Comparison of ENCODE assay signal across 8 cellular contexts in the genomic region with DNA sequence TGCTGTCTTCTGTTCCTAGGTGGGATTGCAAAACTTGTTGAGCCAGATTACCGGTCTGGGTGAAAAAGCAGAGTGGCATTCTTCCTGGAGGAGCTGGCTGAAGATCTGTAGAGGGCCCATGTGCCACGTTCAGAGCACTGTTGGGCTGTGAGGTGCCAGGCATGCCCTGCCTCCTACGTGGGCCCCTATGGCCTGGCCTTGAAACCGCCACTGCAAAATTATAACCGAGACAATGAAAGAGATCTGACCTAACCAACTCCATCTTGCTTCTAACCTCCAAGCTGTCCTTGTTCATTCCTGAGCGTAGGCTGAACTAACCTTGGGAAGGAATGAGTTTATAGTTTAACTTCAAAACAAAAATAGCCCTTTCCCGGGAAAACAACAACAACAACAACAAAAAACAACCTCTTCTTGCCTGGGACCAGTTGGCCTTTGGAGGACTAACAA. TPM values are rescaled to one million over a fixed set of nuclear protein-coding genes. Genes with fewer than 3 reads are reported as not detected.
DNase-seq lines count a peak whose midpoint lies in the region; ATAC-seq and TF ChIP-seq lines count a peak whose summit lies in the region.

No MANE protein-coding gene starts in this region.

- H3K27ac Mint-ChIP-seq in activated naive CD4-positive, alpha-beta T cell treated with anti-CD3 and anti-CD28 coated beads, Interleukin-2, amount 50 U/mL, for 24 hours, result peak overlapping the region; percentile 100
- peak overlapping the region; percentile 98 for H3K27ac Mint-ChIP-seq in type B pancreatic cell

- TF ChIP-seq CTCF in astrocyte of the spinal cord (IDR thresholded peaks at IDR 0.05; ENCODE audit: low read depth, low read length) (no peak), lung (IDR thresholded peaks at IDR 0.05; ENCODE audit: control extremely low read depth, extremely low read depth) (no peak), type B pancreatic cell (conservative IDR thresholded peaks at IDR 0.05) (no peak)

- H3K9me3 Mint-ChIP-seq in activated naive CD4-positive, alpha-beta T cell treated with anti-CD3 and anti-CD28 coated beads, Interleukin-2, amount 50 U/mL, for 24 hours, result no peaks in the 10 kb centered on the region
- no peaks in the 10 kb centered on the region for H3K9me3 Mint-ChIP-seq in type B pancreatic cell

- H3K27ac ChIP-seq in lung (ENCODE audit: low read depth in 1 of 2, low read length in 1 of 2), result peak overlapping the region; percentile 95 to 99

- H3K4me1 ChIP-seq in lung (ENCODE audit: control insufficient read depth in 2 of 2, insufficient read depth in 2 of 2, low read length in 2 of 2), result peaks cover 6 to 7% of the 10 kb centered on the region in 2 donors

- peaks cover 9% of the 10 kb centered on the region for H3K36me3 Mint-ChIP-seq in activated naive CD4-positive, alpha-beta T cell treated with anti-CD3 and anti-CD28 coated beads, Interleukin-2, amount 50 U/mL, for 24 hours
- H3K36me3 Mint-ChIP-seq in type B pancreatic cell, result peaks cover 3% of the 10 kb centered on the region

- no peak for DNase-seq in activated naive CD4-positive, alpha-beta T cell treated with Interleukin-2 at 50 U/mL for 16 hours
- DNase-seq in astrocyte of the spinal cord (ENCODE audit: low read depth, low spot score) (no peak), lung (ENCODE audit: low spot score) (no peak), type B pancreatic cell (ENCODE audit: extremely low spot score, unreplicated experiment) (no peak), GM19240 (ENCODE audit: insufficient read length, low spot score) (no peak)
- DNase-seq in activated CD4-positive, CD25-positive, alpha-beta regulatory T cell (lab: John Stamatoyannopoulos, UW), result no peak

- ATAC-seq in lung (ENCODE audit: insufficient read depth, low FRiP score), result no peak
- no peak for ATAC-seq in HG03108 (IDR thresholded peaks at IDR 0.05; ENCODE audit: unreplicated experiment)

- no peaks in the 10 kb centered on the region for H3K27me3 Mint-ChIP-seq in activated naive CD4-positive, alpha-beta T cell treated with anti-CD3 and anti-CD28 coated beads, Interleukin-2, amount 50 U/mL, for 24 hours
- H3K27me3 Mint-ChIP-seq in type B pancreatic cell, result no peaks in the 10 kb centered on the region

- H3K36me3 ChIP-seq in lung (ENCODE audit: control insufficient read depth in 2 of 2, insufficient read depth in 2 of 2, low read length in 2 of 2), result no peaks in the 10 kb centered on the region

- H3K27me3 ChIP-seq in lung (ENCODE audit: control insufficient read depth, insufficient read depth), result no peaks in the 10 kb centered on the region

- 64 to 75% methylated on average over 7 of the region's 7 CpGs for WGBS in lung, 2 donors

- in situ Hi-C loops in astrocyte of the spinal cord (cut with HindIII; ENCODE audit: low sequenced_read_pairs), result no loop called here

- peaks cover 71% of the 10 kb centered on the region for H3K4me1 Mint-ChIP-seq in activated naive CD4-positive, alpha-beta T cell treated with anti-CD3 and anti-CD28 coated beads, Interleukin-2, amount 50 U/mL, for 24 hours
- peaks cover 38% of the 10 kb centered on the region for H3K4me1 Mint-ChIP-seq in type B pancreatic cell (ENCODE audit: unreplicated experiment)

- H3K4me3 Mint-ChIP-seq in activated naive CD4-positive, alpha-beta T cell treated with anti-CD3 and anti-CD28 coated beads, Interleukin-2, amount 50 U/mL, for 24 hours, result peak overlapping the region; percentile 98
- H3K4me3 Mint-ChIP-seq in type B pancreatic cell, result peak overlapping the region; percentile 94

- peak overlapping the region; percentile 82 for H3K4me3 ChIP-seq in astrocyte of the spinal cord (ENCODE audit: low read depth, low read length)
- no peak overlapping the region for H3K4me3 ChIP-seq in lung

- H3K9me3 ChIP-seq in lung (ENCODE audit: control insufficient read depth in 2 of 2, insufficient read depth in 1 of 2, low read length in 1 of 2), result no peaks in the 10 kb centered on the region

RNA-seq across cellular contexts. Expression of gene ACAD9, which starts 1.4 kb away (rescaled TPM):
- total RNA-seq in lung (10 to 100 TPM; 51.5 to 59.3 TPM), type B pancreatic cell (ENCODE audit: low replicate concordance) (54.1 and 56.1 TPM in 2 replicates)
- 10 to 100 TPM; 24.9 to 26.1 TPM for polyA plus RNA-seq in lung
